In the genomic region with DNA sequence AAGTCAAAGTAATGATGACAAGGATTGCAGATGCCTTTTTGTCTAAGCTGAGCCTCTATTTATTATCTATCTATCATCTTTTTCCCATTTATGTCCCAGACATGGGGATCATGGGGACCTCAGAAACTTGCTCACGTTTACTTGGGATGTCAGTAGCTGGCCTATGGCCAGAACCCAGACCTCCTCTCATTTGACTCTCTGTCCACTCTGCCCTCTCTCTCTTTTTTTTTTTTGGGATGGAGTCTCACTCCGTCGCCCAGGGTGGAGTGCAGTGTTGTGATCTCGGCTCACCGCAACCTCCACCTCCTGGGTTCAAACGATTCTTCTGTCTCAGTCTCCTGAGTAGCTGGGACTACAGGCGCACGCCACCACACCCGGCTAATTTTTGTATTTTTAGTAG, we compare ENCODE assay signal across 1 cellular context.
TF ChIP-seq lines count a peak whose summit lies in the region.

No MANE protein-coding gene starts in this region.

TF ChIP-seq in GM23338, 12 proteins besides CTCF, POLR2A, EP300 and RAD21 (continued from another document):
- no peak for TF ChIP-seq JUNB (IDR thresholded peaks at IDR 0.05; ENCODE audit: unreplicated experiment)
- TF ChIP-seq EZH2 (IDR thresholded peaks at IDR 0.05; ENCODE audit: low read depth, unreplicated experiment) = no peak
- no peak for TF ChIP-seq STAT1 (IDR thresholded peaks at IDR 0.05; ENCODE audit: unreplicated experiment)
- TF ChIP-seq, protein P1, sequence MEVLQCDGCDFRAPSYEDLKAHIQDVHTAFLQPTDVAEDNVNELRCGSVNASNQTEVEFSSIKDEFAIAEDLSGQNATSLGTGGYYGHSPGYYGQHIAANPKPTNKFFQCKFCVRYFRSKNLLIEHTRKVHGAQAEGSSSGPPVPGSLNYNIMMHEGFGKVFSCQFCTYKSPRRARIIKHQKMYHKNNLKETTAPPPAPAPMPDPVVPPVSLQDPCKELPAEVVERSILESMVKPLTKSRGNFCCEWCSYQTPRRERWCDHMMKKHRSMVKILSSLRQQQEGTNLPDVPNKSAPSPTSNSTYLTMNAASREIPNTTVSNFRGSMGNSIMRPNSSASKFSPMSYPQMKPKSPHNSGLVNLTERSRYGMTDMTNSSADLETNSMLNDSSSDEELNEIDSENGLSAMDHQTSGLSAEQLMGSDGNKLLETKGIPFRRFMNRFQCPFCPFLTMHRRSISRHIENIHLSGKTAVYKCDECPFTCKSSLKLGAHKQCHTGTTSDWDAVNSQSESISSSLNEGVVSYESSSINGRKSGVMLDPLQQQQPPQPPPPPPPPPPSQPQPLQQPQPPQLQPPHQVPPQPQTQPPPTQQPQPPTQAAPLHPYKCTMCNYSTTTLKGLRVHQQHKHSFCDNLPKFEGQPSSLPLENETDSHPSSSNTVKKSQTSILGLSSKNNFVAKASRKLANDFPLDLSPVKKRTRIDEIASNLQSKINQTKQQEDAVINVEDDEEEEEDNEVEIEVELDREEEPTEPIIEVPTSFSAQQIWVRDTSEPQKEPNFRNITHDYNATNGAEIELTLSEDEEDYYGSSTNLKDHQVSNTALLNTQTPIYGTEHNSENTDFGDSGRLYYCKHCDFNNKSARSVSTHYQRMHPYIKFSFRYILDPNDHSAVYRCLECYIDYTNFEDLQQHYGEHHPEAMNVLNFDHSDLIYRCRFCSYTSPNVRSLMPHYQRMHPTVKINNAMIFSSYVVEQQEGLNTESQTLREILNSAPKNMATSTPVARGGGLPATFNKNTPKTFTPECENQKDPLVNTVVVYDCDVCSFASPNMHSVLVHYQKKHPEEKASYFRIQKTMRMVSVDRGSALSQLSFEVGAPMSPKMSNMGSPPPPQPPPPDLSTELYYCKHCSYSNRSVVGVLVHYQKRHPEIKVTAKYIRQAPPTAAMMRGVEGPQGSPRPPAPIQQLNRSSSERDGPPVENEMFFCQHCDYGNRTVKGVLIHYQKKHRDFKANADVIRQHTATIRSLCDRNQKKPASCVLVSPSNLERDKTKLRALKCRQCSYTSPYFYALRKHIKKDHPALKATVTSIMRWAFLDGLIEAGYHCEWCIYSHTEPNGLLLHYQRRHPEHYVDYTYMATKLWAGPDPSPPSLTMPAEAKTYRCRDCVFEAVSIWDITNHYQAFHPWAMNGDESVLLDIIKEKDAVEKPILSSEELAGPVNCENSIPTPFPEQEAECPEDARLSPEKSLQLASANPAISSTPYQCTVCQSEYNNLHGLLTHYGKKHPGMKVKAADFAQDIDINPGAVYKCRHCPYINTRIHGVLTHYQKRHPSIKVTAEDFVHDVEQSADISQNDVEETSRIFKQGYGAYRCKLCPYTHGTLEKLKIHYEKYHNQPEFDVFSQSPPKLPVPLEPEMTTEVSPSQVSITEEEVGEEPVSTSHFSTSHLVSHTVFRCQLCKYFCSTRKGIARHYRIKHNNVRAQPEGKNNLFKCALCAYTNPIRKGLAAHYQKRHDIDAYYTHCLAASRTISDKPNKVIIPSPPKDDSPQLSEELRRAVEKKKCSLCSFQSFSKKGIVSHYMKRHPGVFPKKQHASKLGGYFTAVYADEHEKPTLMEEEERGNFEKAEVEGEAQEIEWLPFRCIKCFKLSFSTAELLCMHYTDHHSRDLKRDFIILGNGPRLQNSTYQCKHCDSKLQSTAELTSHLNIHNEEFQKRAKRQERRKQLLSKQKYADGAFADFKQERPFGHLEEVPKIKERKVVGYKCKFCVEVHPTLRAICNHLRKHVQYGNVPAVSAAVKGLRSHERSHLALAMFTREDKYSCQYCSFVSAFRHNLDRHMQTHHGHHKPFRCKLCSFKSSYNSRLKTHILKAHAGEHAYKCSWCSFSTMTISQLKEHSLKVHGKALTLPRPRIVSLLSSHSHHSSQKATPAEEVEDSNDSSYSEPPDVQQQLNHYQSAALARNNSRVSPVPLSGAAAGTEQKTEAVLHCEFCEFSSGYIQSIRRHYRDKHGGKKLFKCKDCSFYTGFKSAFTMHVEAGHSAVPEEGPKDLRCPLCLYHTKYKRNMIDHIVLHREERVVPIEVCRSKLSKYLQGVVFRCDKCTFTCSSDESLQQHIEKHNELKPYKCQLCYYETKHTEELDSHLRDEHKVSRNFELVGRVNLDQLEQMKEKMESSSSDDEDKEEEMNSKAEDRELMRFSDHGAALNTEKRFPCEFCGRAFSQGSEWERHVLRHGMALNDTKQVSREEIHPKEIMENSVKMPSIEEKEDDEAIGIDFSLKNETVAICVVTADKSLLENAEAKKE (CRISPR knock-in tag; IDR thresholded peaks at IDR 0.05) = no peak
